ENCODE assay signal across 1 cellular context in genomic region chr11:64854157-64854533, GRCh38.
TF ChIP-seq lines count a peak whose summit lies in the region.

No MANE protein-coding gene starts in this region.

TF ChIP-seq in GM12878, 131 proteins besides CTCF, POLR2A, EP300 and RAD21:
- TF ChIP-seq ZZZ3 (IDR thresholded peaks at IDR 0.05; ENCODE audit: control insufficient read depth, insufficient read length, low read depth): no peak
- no peak for TF ChIP-seq DPF2 (IDR thresholded peaks at IDR 0.05)
- TF ChIP-seq, protein P1, sequence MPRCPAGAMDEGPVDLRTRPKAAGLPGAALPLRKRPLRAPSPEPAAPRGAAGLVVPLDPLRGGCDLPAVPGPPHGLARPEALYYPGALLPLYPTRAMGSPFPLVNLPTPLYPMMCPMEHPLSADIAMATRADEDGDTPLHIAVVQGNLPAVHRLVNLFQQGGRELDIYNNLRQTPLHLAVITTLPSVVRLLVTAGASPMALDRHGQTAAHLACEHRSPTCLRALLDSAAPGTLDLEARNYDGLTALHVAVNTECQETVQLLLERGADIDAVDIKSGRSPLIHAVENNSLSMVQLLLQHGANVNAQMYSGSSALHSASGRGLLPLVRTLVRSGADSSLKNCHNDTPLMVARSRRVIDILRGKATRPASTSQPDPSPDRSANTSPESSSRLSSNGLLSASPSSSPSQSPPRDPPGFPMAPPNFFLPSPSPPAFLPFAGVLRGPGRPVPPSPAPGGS (IDR thresholded peaks at IDR 0.05; ENCODE audit: borderline replicate concordance, insufficient read depth, low read depth, low read length, poor library complexity, severe bottlenecking): no peak
- TF ChIP-seq, protein P2, sequence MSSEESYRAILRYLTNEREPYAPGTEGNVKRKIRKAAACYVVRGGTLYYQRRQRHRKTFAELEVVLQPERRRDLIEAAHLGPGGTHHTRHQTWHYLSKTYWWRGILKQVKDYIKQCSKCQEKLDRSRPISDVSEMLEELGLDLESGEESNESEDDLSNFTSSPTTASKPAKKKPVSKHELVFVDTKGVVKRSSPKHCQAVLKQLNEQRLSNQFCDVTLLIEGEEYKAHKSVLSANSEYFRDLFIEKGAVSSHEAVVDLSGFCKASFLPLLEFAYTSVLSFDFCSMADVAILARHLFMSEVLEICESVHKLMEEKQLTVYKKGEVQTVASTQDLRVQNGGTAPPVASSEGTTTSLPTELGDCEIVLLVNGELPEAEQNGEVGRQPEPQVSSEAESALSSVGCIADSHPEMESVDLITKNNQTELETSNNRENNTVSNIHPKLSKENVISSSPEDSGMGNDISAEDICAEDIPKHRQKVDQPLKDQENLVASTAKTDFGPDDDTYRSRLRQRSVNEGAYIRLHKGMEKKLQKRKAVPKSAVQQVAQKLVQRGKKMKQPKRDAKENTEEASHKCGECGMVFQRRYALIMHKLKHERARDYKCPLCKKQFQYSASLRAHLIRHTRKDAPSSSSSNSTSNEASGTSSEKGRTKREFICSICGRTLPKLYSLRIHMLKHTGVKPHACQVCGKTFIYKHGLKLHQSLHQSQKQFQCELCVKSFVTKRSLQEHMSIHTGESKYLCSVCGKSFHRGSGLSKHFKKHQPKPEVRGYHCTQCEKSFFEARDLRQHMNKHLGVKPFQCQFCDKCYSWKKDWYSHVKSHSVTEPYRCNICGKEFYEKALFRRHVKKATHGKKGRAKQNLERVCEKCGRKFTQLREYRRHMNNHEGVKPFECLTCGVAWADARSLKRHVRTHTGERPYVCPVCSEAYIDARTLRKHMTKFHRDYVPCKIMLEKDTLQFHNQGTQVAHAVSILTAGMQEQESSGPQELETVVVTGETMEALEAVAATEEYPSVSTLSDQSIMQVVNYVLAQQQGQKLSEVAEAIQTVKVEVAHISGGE (CRISPR knock-in tag; IDR thresholded peaks at IDR 0.05): no peak
- TF ChIP-seq, protein P3, sequence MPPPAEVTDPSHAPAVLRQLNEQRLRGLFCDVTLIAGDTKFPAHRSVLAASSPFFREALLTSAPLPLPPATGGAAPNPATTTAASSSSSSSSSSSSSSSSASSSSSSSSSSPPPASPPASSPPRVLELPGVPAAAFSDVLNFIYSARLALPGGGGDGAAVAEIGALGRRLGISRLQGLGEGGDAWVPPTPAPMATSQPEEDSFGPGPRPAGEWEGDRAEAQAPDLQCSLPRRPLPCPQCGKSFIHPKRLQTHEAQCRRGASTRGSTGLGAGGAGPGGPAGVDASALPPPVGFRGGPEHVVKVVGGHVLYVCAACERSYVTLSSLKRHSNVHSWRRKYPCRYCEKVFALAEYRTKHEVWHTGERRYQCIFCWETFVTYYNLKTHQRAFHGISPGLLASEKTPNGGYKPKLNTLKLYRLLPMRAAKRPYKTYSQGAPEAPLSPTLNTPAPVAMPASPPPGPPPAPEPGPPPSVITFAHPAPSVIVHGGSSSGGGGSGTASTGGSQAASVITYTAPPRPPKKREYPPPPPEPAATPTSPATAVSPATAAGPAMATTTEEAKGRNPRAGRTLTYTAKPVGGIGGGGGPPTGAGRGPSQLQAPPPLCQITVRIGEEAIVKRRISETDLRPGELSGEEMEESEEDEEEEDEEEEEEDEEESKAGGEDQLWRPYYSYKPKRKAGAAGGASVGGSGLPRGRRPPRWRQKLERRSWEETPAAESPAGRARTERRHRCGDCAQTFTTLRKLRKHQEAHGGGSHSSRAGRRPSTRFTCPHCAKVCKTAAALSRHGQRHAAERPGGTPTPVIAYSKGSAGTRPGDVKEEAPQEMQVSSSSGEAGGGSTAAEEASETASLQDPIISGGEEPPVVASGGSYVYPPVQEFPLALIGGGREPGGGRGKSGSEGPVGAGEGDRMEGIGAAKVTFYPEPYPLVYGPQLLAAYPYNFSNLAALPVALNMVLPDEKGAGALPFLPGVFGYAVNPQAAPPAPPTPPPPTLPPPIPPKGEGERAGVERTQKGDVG (CRISPR knock-in tag; IDR thresholded peaks at IDR 0.05): no peak
- TF ChIP-seq NFXL1 (IDR thresholded peaks at IDR 0.05; ENCODE audit: borderline replicate concordance): no peak
- no peak for TF ChIP-seq YY1 (IDR thresholded peaks at IDR 0.05; ENCODE audit: low read depth, low read length)
- TF ChIP-seq CEBPB (IDR thresholded peaks at IDR 0.05; ENCODE audit: borderline replicate concordance in 1 of 2, low read depth in 2 of 2, low read length in 2 of 2): no peak
- TF ChIP-seq, protein P4, sequence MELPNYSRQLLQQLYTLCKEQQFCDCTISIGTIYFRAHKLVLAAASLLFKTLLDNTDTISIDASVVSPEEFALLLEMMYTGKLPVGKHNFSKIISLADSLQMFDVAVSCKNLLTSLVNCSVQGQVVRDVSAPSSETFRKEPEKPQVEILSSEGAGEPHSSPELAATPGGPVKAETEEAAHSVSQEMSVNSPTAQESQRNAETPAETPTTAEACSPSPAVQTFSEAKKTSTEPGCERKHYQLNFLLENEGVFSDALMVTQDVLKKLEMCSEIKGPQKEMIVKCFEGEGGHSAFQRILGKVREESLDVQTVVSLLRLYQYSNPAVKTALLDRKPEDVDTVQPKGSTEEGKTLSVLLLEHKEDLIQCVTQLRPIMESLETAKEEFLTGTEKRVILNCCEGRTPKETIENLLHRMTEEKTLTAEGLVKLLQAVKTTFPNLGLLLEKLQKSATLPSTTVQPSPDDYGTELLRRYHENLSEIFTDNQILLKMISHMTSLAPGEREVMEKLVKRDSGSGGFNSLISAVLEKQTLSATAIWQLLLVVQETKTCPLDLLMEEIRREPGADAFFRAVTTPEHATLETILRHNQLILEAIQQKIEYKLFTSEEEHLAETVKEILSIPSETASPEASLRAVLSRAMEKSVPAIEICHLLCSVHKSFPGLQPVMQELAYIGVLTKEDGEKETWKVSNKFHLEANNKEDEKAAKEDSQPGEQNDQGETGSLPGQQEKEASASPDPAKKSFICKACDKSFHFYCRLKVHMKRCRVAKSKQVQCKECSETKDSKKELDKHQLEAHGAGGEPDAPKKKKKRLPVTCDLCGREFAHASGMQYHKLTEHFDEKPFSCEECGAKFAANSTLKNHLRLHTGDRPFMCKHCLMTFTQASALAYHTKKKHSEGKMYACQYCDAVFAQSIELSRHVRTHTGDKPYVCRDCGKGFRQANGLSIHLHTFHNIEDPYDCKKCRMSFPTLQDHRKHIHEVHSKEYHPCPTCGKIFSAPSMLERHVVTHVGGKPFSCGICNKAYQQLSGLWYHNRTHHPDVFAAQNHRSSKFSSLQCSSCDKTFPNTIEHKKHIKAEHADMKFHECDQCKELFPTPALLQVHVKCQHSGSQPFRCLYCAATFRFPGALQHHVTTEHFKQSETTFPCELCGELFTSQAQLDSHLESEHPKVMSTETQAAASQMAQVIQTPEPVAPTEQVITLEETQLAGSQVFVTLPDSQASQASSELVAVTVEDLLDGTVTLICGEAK (IDR thresholded peaks at IDR 0.05; ENCODE audit: borderline replicate concordance): no peak
- TF ChIP-seq SMC3 (IDR thresholded peaks at IDR 0.05; ENCODE audit: borderline replicate concordance, low read length): no peak
- TF ChIP-seq, protein P5, sequence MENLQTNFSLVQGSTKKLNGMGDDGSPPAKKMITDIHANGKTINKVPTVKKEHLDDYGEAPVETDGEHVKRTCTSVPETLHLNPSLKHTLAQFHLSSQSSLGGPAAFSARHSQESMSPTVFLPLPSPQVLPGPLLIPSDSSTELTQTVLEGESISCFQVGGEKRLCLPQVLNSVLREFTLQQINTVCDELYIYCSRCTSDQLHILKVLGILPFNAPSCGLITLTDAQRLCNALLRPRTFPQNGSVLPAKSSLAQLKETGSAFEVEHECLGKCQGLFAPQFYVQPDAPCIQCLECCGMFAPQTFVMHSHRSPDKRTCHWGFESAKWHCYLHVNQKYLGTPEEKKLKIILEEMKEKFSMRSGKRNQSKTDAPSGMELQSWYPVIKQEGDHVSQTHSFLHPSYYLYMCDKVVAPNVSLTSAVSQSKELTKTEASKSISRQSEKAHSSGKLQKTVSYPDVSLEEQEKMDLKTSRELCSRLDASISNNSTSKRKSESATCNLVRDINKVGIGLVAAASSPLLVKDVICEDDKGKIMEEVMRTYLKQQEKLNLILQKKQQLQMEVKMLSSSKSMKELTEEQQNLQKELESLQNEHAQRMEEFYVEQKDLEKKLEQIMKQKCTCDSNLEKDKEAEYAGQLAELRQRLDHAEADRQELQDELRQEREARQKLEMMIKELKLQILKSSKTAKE (IDR thresholded peaks at IDR 0.05; ENCODE audit: low read depth, poor library complexity, severe bottlenecking): no peak
- no peak for TF ChIP-seq CHD4 (IDR thresholded peaks at IDR 0.05)
- TF ChIP-seq YBX1 (IDR thresholded peaks at IDR 0.05): no peak
- TF ChIP-seq SRF (IDR thresholded peaks at IDR 0.05; ENCODE audit: low read depth in 2 of 2, low read length in 2 of 2): no peak
- TF ChIP-seq ZNF24 (IDR thresholded peaks at IDR 0.05): no peak
- TF ChIP-seq MYB (IDR thresholded peaks at IDR 0.05; ENCODE audit: borderline replicate concordance, low read depth, low read length): no peak
- no peak for TF ChIP-seq ZNF687 (IDR thresholded peaks at IDR 0.05)
- no peak for TF ChIP-seq POLR2AphosphoS5 (IDR thresholded peaks at IDR 0.05; ENCODE audit: low read length)
- TF ChIP-seq SP1 (IDR thresholded peaks at IDR 0.05; ENCODE audit: low read depth, low read length): no peak
- no peak for TF ChIP-seq CBX3 (IDR thresholded peaks at IDR 0.05; ENCODE audit: borderline replicate concordance, low read depth)
